Comparison of ENCODE assay signal across 8 cellular contexts in the genomic region with DNA sequence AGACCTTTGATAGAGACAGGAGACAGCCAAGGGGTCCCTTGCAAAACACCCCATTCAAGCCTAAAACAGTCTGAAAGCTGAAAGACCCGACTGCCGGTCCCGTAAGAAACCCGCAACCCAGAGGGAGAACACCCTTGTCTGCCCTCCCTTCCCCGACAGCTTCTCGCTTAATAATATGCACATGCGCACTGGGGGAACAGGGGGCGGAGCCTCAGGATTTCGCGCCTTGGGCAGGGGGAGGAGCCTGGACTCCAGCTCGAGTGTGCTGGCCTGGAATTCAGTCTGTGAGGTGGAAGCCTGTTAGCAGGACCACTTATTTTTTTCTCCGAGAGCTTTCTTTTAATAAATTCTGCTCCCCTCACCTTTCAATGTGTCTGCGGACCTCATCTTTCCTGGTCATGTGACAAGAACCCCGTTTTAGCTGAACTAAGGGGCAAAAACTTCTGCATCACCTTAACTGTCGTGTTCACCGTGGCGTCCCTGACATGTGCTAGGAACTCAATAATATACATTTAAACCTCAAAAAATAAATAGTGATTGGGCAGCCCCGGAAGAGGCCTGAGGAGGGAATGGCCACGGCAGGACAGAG. TPM values are rescaled to one million over a fixed set of nuclear protein-coding genes. Genes with fewer than 3 reads are reported as not detected.
DNase-seq lines count a peak whose midpoint lies in the region; ATAC-seq and TF ChIP-seq lines count a peak whose summit lies in the region.

No MANE protein-coding gene starts in this region.

- peak in 6 of 7 experiments; percentile 11 to 55 (median 34) for DNase-seq in CD8-positive, alpha-beta T cell
- peak; percentile 63 for DNase-seq in activated CD4-positive, CD25-positive, alpha-beta regulatory T cell treated with anti-CD3 and anti-CD28 coated beads, Interleukin-2, amount 50 U/mL, for 72 hours
- DNase-seq in endothelial cell (ENCODE audit: low spot score) (peak; percentile 42), neural crest cell (ENCODE audit: low read depth, low spot score) (peak; percentile 8), stromal cell of bone marrow (ENCODE audit: low read depth) (peak; percentile 48)

- H3K27me3 Mint-ChIP-seq in CD8-positive, alpha-beta T cell (ENCODE audit: low read depth) = peaks cover 9% of the 10 kb centered on the region
- H3K27me3 Mint-ChIP-seq in endothelial cell (ENCODE audit: unreplicated experiment) (peaks cover 3% of the 10 kb centered on the region), neural crest cell (ENCODE audit: low read depth) (no peaks in the 10 kb centered on the region)

- no peaks in the 10 kb centered on the region for H3K9me3 Mint-ChIP-seq in CD8-positive, alpha-beta T cell
- H3K9me3 Mint-ChIP-seq in endothelial cell (ENCODE audit: unreplicated experiment) (no peaks in the 10 kb centered on the region), neural crest cell (no peaks in the 10 kb centered on the region)

- peaks cover 11% of the 10 kb centered on the region for H3K4me1 Mint-ChIP-seq in CD8-positive, alpha-beta T cell (ENCODE audit: low read depth)
- H3K4me1 Mint-ChIP-seq in endothelial cell (ENCODE audit: unreplicated experiment) = no peaks in the 10 kb centered on the region
- H3K4me1 Mint-ChIP-seq in neural crest cell = peaks cover 5% of the 10 kb centered on the region

- CTCF ChIA-PET in CD8-positive, alpha-beta T cell (lab: Charles Lee) = no interaction called here

- no peak for TF ChIP-seq CTCF in CD8-positive, alpha-beta T cell (IDR thresholded peaks at IDR 0.05)
- TF ChIP-seq CTCF in endothelial cell (IDR thresholded peaks at IDR 0.05; ENCODE audit: unreplicated experiment) = no peak
- TF ChIP-seq CTCF in neural crest cell (conservative IDR thresholded peaks at IDR 0.05) = no peak

- POLR2A ChIA-PET in CD8-positive, alpha-beta T cell (lab: Charles Lee) = no interaction called here

- H3K36me3 Mint-ChIP-seq in CD8-positive, alpha-beta T cell = no peaks in the 10 kb centered on the region
- no peaks in the 10 kb centered on the region for H3K36me3 Mint-ChIP-seq in endothelial cell (ENCODE audit: low read depth, unreplicated experiment)
- no peaks in the 10 kb centered on the region for H3K36me3 Mint-ChIP-seq in neural crest cell (ENCODE audit: low read depth)

- intact Hi-C loops in CD8-positive, alpha-beta T cell (cut with DNase I, micrococcal nuclease) = no loop called here

- peak overlapping the region; percentile 23 for H3K27ac Mint-ChIP-seq in CD8-positive, alpha-beta T cell
- no peak overlapping the region for H3K27ac Mint-ChIP-seq in endothelial cell (ENCODE audit: unreplicated experiment)
- H3K27ac Mint-ChIP-seq in neural crest cell (ENCODE audit: unreplicated experiment) = no peak overlapping the region

- peak overlapping the region; percentile 17 for H3K4me3 ChIP-seq in CD8-positive, alpha-beta T cell (ENCODE audit: low read depth, low read length)

- H3K4me1 ChIP-seq in CD8-positive, alpha-beta T cell (ENCODE audit: insufficient read depth, low read length) = peaks cover 8% of the 10 kb centered on the region

- peak overlapping the region; percentile 49 for H3K4me3 Mint-ChIP-seq in CD8-positive, alpha-beta T cell
- H3K4me3 Mint-ChIP-seq in endothelial cell (ENCODE audit: unreplicated experiment) = no peak overlapping the region
- H3K4me3 Mint-ChIP-seq in neural crest cell = no peak overlapping the region

- no peaks in the 10 kb centered on the region for H3K27me3 ChIP-seq in CD8-positive, alpha-beta T cell (ENCODE audit: insufficient read depth, low read length)

- H3K9me3 ChIP-seq in CD8-positive, alpha-beta T cell (ENCODE audit: low read length) = no peaks in the 10 kb centered on the region

- ATAC-seq in CD8-positive, alpha-beta T cell = peak; percentile 56
- peak; percentile 45 for ATAC-seq in HG02943 (IDR thresholded peaks at IDR 0.05; ENCODE audit: low read depth, unreplicated experiment)
- ATAC-seq in GM21529 (IDR thresholded peaks at IDR 0.05; ENCODE audit: unreplicated experiment) = no peak
- no peak for ATAC-seq in HG03108 (IDR thresholded peaks at IDR 0.05; ENCODE audit: unreplicated experiment)

- no peak overlapping the region for H3K27ac ChIP-seq in CD8-positive, alpha-beta T cell (ENCODE audit: low read depth, low read length)

- no peaks in the 10 kb centered on the region for H3K36me3 ChIP-seq in CD8-positive, alpha-beta T cell (ENCODE audit: insufficient read depth, low read length)

RNA-seq across cellular contexts. Expression of gene TNFAIP8L3, which starts 17.0 kb away (rescaled TPM):
- not detected for total RNA-seq in CD8-positive, alpha-beta T cell
- 0.77 TPM for total RNA-seq in endothelial cell (ENCODE audit: unreplicated experiment)
- total RNA-seq in neural crest cell = 0.20 TPM in 1 of 2 replicates, not detected in the other

Comparison
In these comparisons a context has a peak if more than half of its experiments do, and no peak if none do; other contexts are left out.
1. ATAC-seq: peak in CD8-positive, alpha-beta T cell (single experiment) and HG02943 (single experiment); none in GM21529 (single experiment) and HG03108 (single experiment).
2. DNase-seq: peak in every context shown above with its lines; median percentile 63 in activated CD4-positive, CD25-positive, alpha-beta regulatory T cell treated with anti-CD3 and anti-CD28 coated beads, Interleukin-2, amount 50 U/mL, for 72 hours; 48 in stromal cell of bone marrow; 42 in endothelial cell; 34 in CD8-positive, alpha-beta T cell; 8 in neural crest cell.